In the genomic region with DNA sequence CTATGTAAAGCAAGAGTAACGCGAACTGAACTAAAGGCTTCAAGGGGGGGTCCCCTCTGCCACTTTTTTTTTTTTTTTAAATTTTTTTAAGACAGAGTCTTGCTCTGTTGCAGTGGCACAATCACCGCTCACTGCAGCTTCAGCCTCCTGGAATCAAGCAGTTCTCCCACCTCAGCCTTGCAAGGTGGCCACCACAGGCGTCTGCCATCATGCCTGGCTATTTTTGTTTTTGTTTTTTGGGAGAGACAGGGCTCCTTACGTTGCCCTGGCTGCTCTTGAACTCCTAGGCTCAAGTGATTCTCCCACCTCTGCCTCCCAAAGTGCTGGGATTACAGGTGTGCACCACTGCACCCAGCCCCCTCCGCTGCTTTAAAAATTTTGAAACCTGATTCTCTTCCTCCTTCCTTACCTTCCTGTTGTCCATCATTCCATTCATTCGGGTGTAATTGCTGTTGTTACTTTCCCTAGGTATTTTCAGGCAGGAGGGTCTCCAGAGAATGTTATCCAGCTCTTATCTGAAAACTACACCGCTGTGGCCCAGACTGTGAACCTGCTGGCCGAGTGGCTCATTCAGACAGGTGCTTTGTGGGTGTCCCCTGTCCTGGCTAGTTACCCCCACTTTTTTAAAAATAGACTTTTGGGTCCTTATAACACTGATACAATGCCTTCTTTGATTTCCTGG, we compare ENCODE assay signal across 1 cellular context.
A peak's percentile ranks its signal among the peaks of the same experiment; 100 is the strongest.
TF ChIP-seq lines count a peak whose summit lies in the region.

No MANE protein-coding gene starts in this region.

TF ChIP-seq in HepG2, 621 proteins besides CTCF, POLR2A, EP300 and RAD21:
- TF ChIP-seq RBFOX2 (IDR thresholded peaks at IDR 0.05; ENCODE audit: low read depth, low read length) (0 out of 2 replicates have a peak, but pooled peaks have one; percentile 30), FOXO1 (CRISPR knock-in tag; IDR thresholded peaks at IDR 0.05) (no peak)
